ENCODE assay signal across 9 cellular contexts in the genomic region with DNA sequence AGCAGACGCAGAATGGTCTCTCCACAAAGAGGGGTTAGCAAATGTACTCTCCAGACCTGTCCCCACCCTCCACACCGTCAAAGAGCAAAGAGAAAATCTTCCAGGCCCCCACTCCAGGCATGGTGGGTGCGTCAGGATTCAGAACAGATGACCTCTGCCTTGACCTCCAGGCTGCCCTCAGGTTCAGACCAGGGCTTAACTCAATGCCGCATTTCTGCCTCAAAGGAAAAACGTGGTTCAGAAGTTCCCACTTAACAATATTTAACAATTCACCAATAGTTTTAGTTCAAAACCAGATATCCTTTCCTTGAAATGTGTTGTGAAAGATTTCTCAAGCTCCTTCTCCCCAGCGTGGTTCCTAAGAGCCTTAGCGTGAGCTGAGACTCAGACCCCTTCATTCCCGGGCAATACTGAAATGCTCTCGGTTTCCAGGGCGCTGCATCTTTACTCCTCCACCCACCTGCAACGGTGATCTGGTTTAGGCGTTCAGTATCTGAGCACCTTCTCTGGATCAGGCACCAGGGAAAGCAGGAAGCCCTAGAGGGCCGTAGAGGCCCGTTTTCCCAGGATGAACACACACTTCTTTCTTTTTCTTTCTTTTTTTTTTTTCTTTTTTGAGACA. TPM values are rescaled to one million over a fixed set of nuclear protein-coding genes. Genes with fewer than 3 reads are reported as not detected.
DNase-seq lines count a peak whose midpoint lies in the region; ATAC-seq and TF ChIP-seq lines count a peak whose summit lies in the region.
"Had no signal": no experiment of that assay in that cellular context is flagged by ENCODE, and none has a peak within 500 bp of the region (broad histone marks: within the 10 kb centered on the region; RNA-seq: fewer than 3 reads in every experiment).

No MANE protein-coding gene starts in this region.

- no peaks in the 10 kb centered on the region for H3K79me2 ChIP-seq in osteoblast (ENCODE audit: insufficient read depth, low read length)

- no peaks in the 10 kb centered on the region for H4K20me1 ChIP-seq in osteoblast (ENCODE audit: insufficient read depth, low read length)

- H2AFZ ChIP-seq in osteoblast (ENCODE audit: low read length): no peak overlapping the region

- H3K4me1 ChIP-seq in esophagus muscularis mucosa: peaks cover 8 to 15% (median 14%) of the 10 kb centered on the region in 4 donors
- H3K4me1 ChIP-seq in osteoblast (ENCODE audit: insufficient read depth, low read length): no peaks in the 10 kb centered on the region

- H3K36me3 ChIP-seq in esophagus muscularis mucosa (no peaks in the 10 kb centered on the region), osteoblast (ENCODE audit: insufficient read depth, low read length) (no peaks in the 10 kb centered on the region)
- H3K36me3 ChIP-seq: heart right ventricle had no signal

- no peaks in the 10 kb centered on the region for H3K9me3 ChIP-seq in esophagus muscularis mucosa
- H3K9me3 ChIP-seq in osteoblast (ENCODE audit: low read depth, low read length): no peaks in the 10 kb centered on the region

- TF ChIP-seq POLR2A in esophagus muscularis mucosa (IDR thresholded peaks at IDR 0.05; ENCODE audit: low read depth): no peak

- no peak for TF ChIP-seq CTCF in C4-2B (conservative IDR thresholded peaks at IDR 0.05)
- no peak for TF ChIP-seq CTCF in LNCaP clone FGC (IDR thresholded peaks at IDR 0.05; ENCODE audit: control insufficient read depth, extremely low read depth, insufficient read depth)
- no peak for TF ChIP-seq CTCF in esophagus muscularis mucosa (IDR thresholded peaks at IDR 0.05)
- TF ChIP-seq CTCF in osteoblast (IDR thresholded peaks at IDR 0.05; ENCODE audit: extremely low read depth, low read depth, low read length): no peak

- H3K27ac ChIP-seq in C4-2B (peak overlapping the region; percentile 28), esophagus muscularis mucosa (replicated peaks in 1 of 4) (peak overlapping the region in 3 of 4 donors; percentile 31 to 48 (median 40)), osteoblast (ENCODE audit: low read depth, low read length) (no peak overlapping the region)

- H3K4me3 ChIP-seq in LNCaP clone FGC (ENCODE audit: low read depth, low read length) (peak overlapping the region; percentile 6; the same call in 1 of the 2 replicates), esophagus muscularis mucosa (no peak overlapping the region), osteoblast (ENCODE audit: insufficient read depth, low read length) (no peak overlapping the region)
- H3K4me3 ChIP-seq: heart right ventricle had no signal

- no peak for TF ChIP-seq EP300 in esophagus muscularis mucosa (IDR thresholded peaks at IDR 0.05)

- DNase-seq in LNCaP clone FGC (ENCODE audit: low read depth) (no peak), esophagus muscularis mucosa (ENCODE audit: extremely low spot score) (no peak), osteoblast (ENCODE audit: insufficient read length, low spot score, missing footprints) (peak; percentile 64), DMS53 treated with DMSO at 0.1 percent for 48 hours (lab: John Stamatoyannopoulos, UW; ENCODE audit: unreplicated experiment) (no peak)
- DNase-seq in stimulated activated naive CD4-positive, alpha-beta T cell treated with Interleukin-2 at 50 U/mL for 16 hours (lab: John Stamatoyannopoulos, UW): no peak

- intact Hi-C loops in esophagus muscularis mucosa (cut with DNase I): loop anchor here (5.0 kb wide), 1 partner anchor 33 kb away; no protein-coding TSS in a partner anchor

- 80% methylated on average over 14 of the region's 14 CpGs for WGBS in esophagus muscularis mucosa

- H3K4me2 ChIP-seq in osteoblast (ENCODE audit: insufficient read depth, low read length): no peak overlapping the region

- no peaks in the 10 kb centered on the region for H3K27me3 ChIP-seq in esophagus muscularis mucosa
- H3K27me3 ChIP-seq in osteoblast (ENCODE audit: insufficient read depth, low read length): no peaks in the 10 kb centered on the region
- H3K27me3 ChIP-seq: heart right ventricle had no signal

- ATAC-seq in GM18502 (IDR thresholded peaks at IDR 0.05; ENCODE audit: poor library complexity, unreplicated experiment) (no peak), HG02973 (IDR thresholded peaks at IDR 0.05; ENCODE audit: unreplicated experiment) (no peak)

RNA-seq across cellular contexts. Expression of a gene that starts 22.9 kb away (rescaled TPM):
- total RNA-seq in esophagus muscularis mucosa (100 to 1,000 TPM; 256 to 605 (median 376) TPM), osteoblast (193 and 198 TPM in 2 replicates)
